In the genomic region with DNA sequence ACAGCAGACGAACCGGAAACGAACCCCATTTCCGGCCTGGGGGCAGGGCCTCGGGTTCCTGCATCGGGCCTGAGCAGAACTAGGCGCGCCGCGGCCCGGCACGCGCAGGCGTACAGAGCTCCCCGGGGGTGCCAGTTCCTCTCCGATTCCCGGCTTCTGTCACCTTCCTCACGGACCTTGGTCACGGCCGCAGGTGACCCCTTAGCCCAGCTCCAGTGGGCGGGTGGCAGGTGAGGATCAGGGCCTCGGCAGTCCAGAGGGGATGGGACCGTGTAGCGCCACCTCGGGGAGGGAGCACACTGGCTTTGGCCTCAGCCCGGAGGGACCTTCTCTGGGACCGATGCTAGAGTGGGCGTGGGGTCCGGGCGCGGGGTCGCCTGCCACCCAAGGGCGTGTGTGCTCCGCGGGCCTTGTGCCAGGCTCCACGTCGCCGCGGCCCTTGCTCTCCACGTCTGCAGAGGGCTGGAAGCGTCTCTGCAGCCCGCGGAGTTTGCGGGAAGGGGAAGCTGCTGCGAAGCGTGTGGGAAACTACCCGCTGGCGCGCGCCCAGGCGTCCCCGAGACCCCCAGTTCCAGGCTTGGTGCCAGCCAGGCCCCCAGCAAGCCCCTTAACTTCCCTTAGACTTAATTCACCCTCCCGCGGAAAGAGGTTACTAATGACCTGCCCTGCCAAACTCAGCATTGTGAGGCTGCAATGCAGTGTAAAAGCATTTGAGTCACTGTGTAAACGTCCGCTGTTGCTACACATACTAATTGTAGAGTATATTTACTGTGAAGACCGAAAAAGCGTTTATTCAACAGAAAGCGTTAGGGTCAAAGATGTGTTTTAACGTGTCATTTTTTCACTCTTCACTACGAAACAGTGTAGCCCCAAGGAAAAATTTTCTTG, we compare ENCODE assay signal across 8 cellular contexts. TPM values are rescaled to one million over a fixed set of nuclear protein-coding genes. Genes with fewer than 3 reads are reported as not detected.
DNase-seq lines count a peak whose midpoint lies in the region; ATAC-seq and TF ChIP-seq lines count a peak whose summit lies in the region.

A gene (plus strand): TSS at position 48 of the 888 bp plus-strand sequence. CDS start 7,930 bp downstream, outside the sequence.

- peaks cover 8% of the 10 kb centered on the region for H3K36me3 Mint-ChIP-seq in progenitor cell of endocrine pancreas (ENCODE audit: insufficient read depth)

- peaks cover 0 to 45% (median 5%) of the 10 kb centered on the region in 9 donors for H3K36me3 ChIP-seq in heart right ventricle

- peak; percentile 65 for TF ChIP-seq CTCF in GM12865 (IDR thresholded peaks at IDR 0.05; ENCODE audit: insufficient read depth, low read depth, low read length, missing control alignments)
- TF ChIP-seq CTCF in HFF-Myc (IDR thresholded peaks at IDR 0.05; ENCODE audit: low read depth, low read length, missing control alignments): peak; percentile 42
- peak in 6 of 9 donors; percentile 34 to 68 (median 56) for TF ChIP-seq CTCF in heart right ventricle (IDR thresholded peaks at IDR 0.05)
- peak; percentile 49 for TF ChIP-seq CTCF in progenitor cell of endocrine pancreas (IDR thresholded peaks at IDR 0.05; ENCODE audit: unreplicated experiment)

- H3K27me3 ChIP-seq in heart right ventricle: no peaks in the 10 kb centered on the region

- peaks cover 15% of the 10 kb centered on the region for H3K4me1 Mint-ChIP-seq in progenitor cell of endocrine pancreas (ENCODE audit: low read depth)

- DNase-seq in GM12865 (ENCODE audit: low read depth) (peak; percentile 96), HFF-Myc (ENCODE audit: extremely low read depth, low read depth) (peak; percentile 48), NAMALWA (ENCODE audit: low spot score) (peak; percentile 95), T follicular helper cell (ENCODE audit: low read depth) (peak; percentile 88), heart right ventricle (peak; percentile 90 to 91), progenitor cell of endocrine pancreas (ENCODE audit: low spot score, unreplicated experiment) (peak; percentile 80), ureter (ENCODE audit: low spot score) (peak; percentile 93)

- ATAC-seq in heart right ventricle: peak; percentile 85 to 95 (median 90)

- H3K4me3 ChIP-seq in GM12865 (ENCODE audit: low read depth, low read length): peak within 1 kb of the TSS; percentile 92
- H3K4me3 ChIP-seq in HFF-Myc (replicated peaks; ENCODE audit: low read depth, low read length): peak within 1 kb of the TSS; percentile 97
- H3K4me3 ChIP-seq in heart right ventricle: peak within 1 kb of the TSS; percentile 61 to 99 (median 88)

- peak within 1 kb of the TSS; percentile 53 for H3K27ac ChIP-seq in adipose tissue (ENCODE audit: low read depth, low read length)
- H3K27ac ChIP-seq in heart right ventricle: peak within 1 kb of the TSS; percentile 38 to 98 (median 92)

- peaks cover 6 to 46% (median 40%) of the 10 kb centered on the region in 9 donors for H3K4me1 ChIP-seq in heart right ventricle

- 0 to 2% (median 1%) methylated on average over 45 to 61 of the region's 61 CpGs for WGBS in adipose tissue, 3 donors
- WGBS in heart right ventricle, 2 donors: 1% methylated on average over 61 of the region's 61 CpGs

- no peaks in the 10 kb centered on the region for H3K27me3 Mint-ChIP-seq in progenitor cell of endocrine pancreas

- no peaks in the 10 kb centered on the region for H3K9me3 ChIP-seq in heart right ventricle

- intact Hi-C loops in heart right ventricle (cut with DNase I): loop anchor here in 3 of 10 donors (1.0 to 5.0 kb wide), 4 partner anchors 27 to 197 kb away; a partner anchor contains a TSS

- H3K9me3 Mint-ChIP-seq in progenitor cell of endocrine pancreas (ENCODE audit: low read depth): no peaks in the 10 kb centered on the region

- peak within 1 kb of the TSS; percentile 96 for H3K27ac Mint-ChIP-seq in progenitor cell of endocrine pancreas

- peak within 1 kb of the TSS; percentile 95 for H3K4me3 Mint-ChIP-seq in progenitor cell of endocrine pancreas (ENCODE audit: low read depth)

RNA-seq across cellular contexts. Expression of the gene that starts here (rescaled TPM):
- polyA plus RNA-seq in adipose tissue: 10 to 100 TPM; 41.2 to 48.3 (median 45.2) TPM
- total RNA-seq in heart right ventricle: 100 to 1,000 TPM in 2 of 10 donors, 10 to 100 TPM in 8; 71.9 to 135 (median 89.6) TPM
- 100 to 1,000 TPM in 1 of 2 donors, 10 to 100 TPM in 1; 74.0 to 256 TPM for polyA plus RNA-seq in heart right ventricle
- 112 and 121 TPM in 2 replicates for total RNA-seq in progenitor cell of endocrine pancreas
- total RNA-seq in ureter: 173 TPM

Comparison
In these comparisons a context has a peak if more than half of its experiments do, and no peak if none do; other contexts are left out.
1. Peak in every context shown above with its lines: DNase-seq, ATAC-seq, H3K4me3 ChIP-seq and H3K27ac ChIP-seq.